29 cellular contexts compared by ENCODE assay signal in genomic region chr6:35463292-35463691, GRCh38. TPM values are rescaled to one million over a fixed set of nuclear protein-coding genes. Genes with fewer than 3 reads are reported as not detected.
"Had no signal": no experiment of that assay in that cellular context is flagged by ENCODE, and none has a peak within 500 bp of the region (broad histone marks: within the 10 kb centered on the region; RNA-seq: fewer than 3 reads in every experiment).

No MANE protein-coding gene starts in this region.

- H3K27me3 ChIP-seq: dorsolateral prefrontal cortex, esophagus squamous epithelium, gastrocnemius medialis, heart right ventricle had no signal

- H3K27ac Mint-ChIP-seq: mesothelial cell of epicardium had no signal

- H3K9me3 ChIP-seq: esophagus squamous epithelium, gastrocnemius medialis, heart right ventricle, left ventricle myocardium inferior, lower lobe of right lung, mucosa of descending colon had no signal

- H3K9me3 Mint-ChIP-seq: mesothelial cell of epicardium had no signal

- H3K27ac ChIP-seq: coronary artery, dorsolateral prefrontal cortex, epithelial cell of prostate, esophagus squamous epithelium, gastrocnemius medialis, heart right ventricle, left ventricle myocardium inferior, lower lobe of right lung had no signal

- H3K4me3 ChIP-seq: coronary artery, dorsolateral prefrontal cortex, esophagus squamous epithelium, gastrocnemius medialis, heart right ventricle, left ventricle myocardium inferior, lower lobe of right lung, mucosa of descending colon had no signal

- H3K4me3 Mint-ChIP-seq: mesothelial cell of epicardium had no signal

- ATAC-seq: esophagus mucosa, gastrocnemius medialis, heart right ventricle, left cardiac atrium, lower lobe of right lung, mucosa of descending colon had no signal

- DNase-seq: cerebellar nuclear complex; dermis blood vessel endothelial cell; dorsolateral prefrontal cortex; effector CD4-positive, alpha-beta T cell; effector memory CD4-positive, alpha-beta T cell; erythroblast; esophagus squamous epithelium; foreskin fibroblast; foreskin melanocyte; gastrocnemius medialis; glutamatergic neuron; head of caudate nucleus; heart right ventricle; hippocampal formation; left cardiac atrium; left ventricle myocardium inferior; lower lobe of right lung; mesenchymal stem cell; mucosa of descending colon had no signal

RNA-seq across cellular contexts. Expression of gene TULP1, which starts 49.4 kb away (rescaled TPM):
- total RNA-seq: dermis blood vessel endothelial cell, endothelial cell of umbilical vein, esophagus mucosa, esophagus squamous epithelium, gastrocnemius medialis, glomerular endothelial cell, heart right ventricle, kidney epithelial cell, left ventricle myocardium inferior, lower lobe of right lung, lung microvascular endothelial cell, mesenteric fat pad, mucosa of descending colon had no signal
- polyA plus RNA-seq: endothelial cell of umbilical vein, keratinocyte had no signal
